ENCODE assay signal across 17 cellular contexts in genomic region chr14:71661441-71661840, GRCh38.
DNase-seq lines count a peak whose midpoint lies in the region; ATAC-seq and TF ChIP-seq lines count a peak whose summit lies in the region.
"Had no signal": no experiment of that assay in that cellular context is flagged by ENCODE, and none has a peak within 500 bp of the region (broad histone marks: within the 10 kb centered on the region; RNA-seq: fewer than 3 reads in every experiment).

No MANE protein-coding gene starts in this region.

- intact Hi-C loops in uterus (cut with DNase I; ENCODE audit: low total_unique reads): no loop called here

- H3K27ac Mint-ChIP-seq in endothelial cell (ENCODE audit: unreplicated experiment): no peak overlapping the region
- no peak overlapping the region for H3K27ac Mint-ChIP-seq in effector memory CD8-positive, alpha-beta T cell
- H3K27ac Mint-ChIP-seq: CD14-positive monocyte; CD8-positive, alpha-beta T cell; GM23338; H9 had no signal

- H3K4me1 ChIP-seq in uterus: no peaks in the 10 kb centered on the region

- TF ChIP-seq POLR2A in uterus (IDR thresholded peaks at IDR 0.05): no peak

- H3K27me3 Mint-ChIP-seq in endothelial cell (ENCODE audit: unreplicated experiment): no peaks in the 10 kb centered on the region
- H3K27me3 Mint-ChIP-seq in effector memory CD8-positive, alpha-beta T cell: no peaks in the 10 kb centered on the region

- peaks cover 9% of the 10 kb centered on the region for H3K4me1 Mint-ChIP-seq in endothelial cell (ENCODE audit: unreplicated experiment)
- peaks cover 0 to 6% of the 10 kb centered on the region in 2 donors for H3K4me1 Mint-ChIP-seq in effector memory CD8-positive, alpha-beta T cell (ENCODE audit: low read depth in 2 of 2)
- H3K4me1 Mint-ChIP-seq: CD14-positive monocyte had no signal

- ATAC-seq in effector memory CD8-positive, alpha-beta T cell (replicated peaks): no peak
- ATAC-seq: CD8-positive, alpha-beta T cell; GM23338 had no signal

- TF ChIP-seq CTCF in endothelial cell (IDR thresholded peaks at IDR 0.05; ENCODE audit: unreplicated experiment): no peak
- no peak for TF ChIP-seq CTCF in uterus (IDR thresholded peaks at IDR 0.05)

- peak overlapping the region; percentile 23 for H3K4me3 Mint-ChIP-seq in endothelial cell (ENCODE audit: unreplicated experiment)
- H3K4me3 Mint-ChIP-seq in effector memory CD8-positive, alpha-beta T cell: no peak overlapping the region
- H3K4me3 Mint-ChIP-seq: CD14-positive monocyte; CD8-positive, alpha-beta T cell; GM23338; H9 had no signal

- no peak overlapping the region for H3K4me3 ChIP-seq in uterus
- H3K4me3 ChIP-seq: GM23338 had no signal

- no peaks in the 10 kb centered on the region for H3K9me3 ChIP-seq in uterus

- no peaks in the 10 kb centered on the region for H3K36me3 ChIP-seq in uterus

- H3K9me3 Mint-ChIP-seq in endothelial cell (ENCODE audit: unreplicated experiment): no peaks in the 10 kb centered on the region
- H3K9me3 Mint-ChIP-seq in effector memory CD8-positive, alpha-beta T cell: no peaks in the 10 kb centered on the region
- H3K9me3 Mint-ChIP-seq: CD14-positive monocyte; CD8-positive, alpha-beta T cell; GM23338; H9 had no signal

- peaks cover 3% of the 10 kb centered on the region for H3K36me3 Mint-ChIP-seq in endothelial cell (ENCODE audit: low read depth, unreplicated experiment)
- H3K36me3 Mint-ChIP-seq in effector memory CD8-positive, alpha-beta T cell (ENCODE audit: insufficient read depth): peaks cover 17% of the 10 kb centered on the region

- no peaks in the 10 kb centered on the region for H3K27me3 ChIP-seq in uterus

- no peak overlapping the region for H3K27ac ChIP-seq in uterus
- H3K27ac ChIP-seq: 22Rv1 had no signal

- DNase-seq in NCI-H146 (lab: John Stamatoyannopoulos, UW): peak; percentile 0
- DNase-seq in NCI-H146 treated with DMSO at 0.1 percent for 48 hours (lab: John Stamatoyannopoulos, UW; ENCODE audit: unreplicated experiment): no peak
- peak; percentile 65 for DNase-seq in NCI-H345 (lab: John Stamatoyannopoulos, UW)
- DNase-seq in endothelial cell (ENCODE audit: low spot score): no peak
- no peak for DNase-seq in effector memory CD8-positive, alpha-beta T cell
- DNase-seq in H4 (ENCODE audit: low spot score): no peak
- DNase-seq in uterus: no peak
- DNase-seq: CD8-positive, alpha-beta T cell; COR-L47; DMS153; DND-41; GF-D8; H9; IMR-90 had no signal

Comparison
In these comparisons a context has a peak if more than half of its experiments do, and no peak if none do; other contexts are left out.
1. DNase-seq: peak in NCI-H146 (single experiment) and NCI-H345 (single experiment); none in NCI-H146 treated with DMSO at 0.1 percent for 48 hours (single experiment), endothelial cell (single experiment), effector memory CD8-positive, alpha-beta T cell (0 of 3), H4 (single experiment) and uterus (0 of 2).